ENCODE assay signal across 3 cellular contexts in genomic region chr17:70375406-70375805, GRCh38.
TF ChIP-seq lines count a peak whose summit lies in the region.

No MANE protein-coding gene starts in this region.

TF ChIP-seq in IMR-90, 13 proteins besides CTCF, POLR2A, EP300 and RAD21:
- TF ChIP-seq CHD1 (IDR thresholded peaks at IDR 0.05; ENCODE audit: low read depth, low read length) (no peak), BHLHE40 (IDR thresholded peaks at IDR 0.05; ENCODE audit: low read depth, low read length) (no peak), RFX5 (IDR thresholded peaks at IDR 0.05; ENCODE audit: low read depth, low read length) (no peak), ELK1 (IDR thresholded peaks at IDR 0.05; ENCODE audit: borderline replicate concordance, low read depth, low read length) (no peak), MAZ (IDR thresholded peaks at IDR 0.05; ENCODE audit: borderline replicate concordance, low read depth, low read length) (no peak), CEBPB (IDR thresholded peaks at IDR 0.05; ENCODE audit: low read depth, low read length) (no peak)
TF ChIP-seq in IMR-90: peak in this region for 0.

TF ChIP-seq in H1, 55 proteins besides CTCF, POLR2A, EP300 and RAD21:
- TF ChIP-seq E2F6 (IDR thresholded peaks at IDR 0.05), result peak; percentile 85
- TF ChIP-seq ASH2L (IDR thresholded peaks at IDR 0.05; ENCODE audit: low read length), result no peak
- TF ChIP-seq MAX (IDR thresholded peaks at IDR 0.05), result peak; percentile 72

TF ChIP-seq in SK-N-SH treated with all-trans-retinoic acid at 6 μM for 48 hours, 23 proteins besides CTCF, POLR2A, EP300 and RAD21:
- no peak for TF ChIP-seq ZNF70 (CRISPR knock-in tag; IDR thresholded peaks at IDR 0.05)
- TF ChIP-seq CSRNP3 (CRISPR knock-in tag; IDR thresholded peaks at IDR 0.05), result no peak
- no peak for TF ChIP-seq CSDC2 (CRISPR knock-in tag; IDR thresholded peaks at IDR 0.05)
- no peak for TF ChIP-seq ZFP3 (CRISPR knock-in tag; IDR thresholded peaks at IDR 0.05)
